ENCODE assay signal across 2 cellular contexts in the genomic region with DNA sequence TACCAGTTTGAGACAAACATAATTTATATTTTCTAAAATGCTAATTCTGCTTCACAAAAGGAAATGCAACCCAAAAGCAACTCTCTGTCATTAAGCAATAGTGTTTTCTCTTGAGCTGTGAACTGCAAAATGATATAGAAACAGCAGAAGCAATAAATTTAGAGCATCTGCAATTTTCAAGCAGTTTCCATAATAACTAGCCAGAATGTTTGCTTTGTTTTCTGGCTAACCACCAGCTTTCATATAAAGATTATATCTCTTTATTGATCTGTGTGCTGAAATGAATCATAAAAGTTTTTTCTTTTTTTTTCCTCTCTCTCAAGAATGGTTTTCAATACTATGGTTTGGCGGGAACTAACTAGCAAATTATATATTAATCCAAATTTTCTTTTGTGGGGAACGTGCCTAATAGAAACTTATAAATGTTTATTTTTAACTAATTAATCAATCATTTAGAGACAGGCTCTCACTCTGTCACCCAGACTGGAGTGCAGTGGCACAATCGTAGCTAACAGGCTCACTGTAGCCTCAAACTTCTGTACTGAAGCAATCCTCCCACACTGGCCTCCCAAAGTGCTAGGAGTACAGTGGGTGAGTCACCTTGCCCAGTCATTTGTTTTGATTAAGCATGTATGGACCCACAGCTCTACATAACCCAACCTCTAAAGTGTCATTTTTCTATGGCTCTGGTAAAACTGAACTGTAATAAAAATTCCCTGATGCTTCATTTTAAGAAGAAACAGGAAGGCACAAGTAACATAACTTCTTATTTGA.
TF ChIP-seq lines count a peak whose summit lies in the region.

No MANE protein-coding gene starts in this region.

TF ChIP-seq in SK-N-SH, 30 proteins besides CTCF, POLR2A, EP300 and RAD21 (continued from another document):
- no peak for TF ChIP-seq GABPA (IDR thresholded peaks at IDR 0.05; ENCODE audit: low read depth)

TF ChIP-seq in SK-N-SH treated with all-trans-retinoic acid at 6 μM for 48 hours, 23 proteins besides CTCF, POLR2A, EP300 and RAD21:
- TF ChIP-seq, protein P1, sequence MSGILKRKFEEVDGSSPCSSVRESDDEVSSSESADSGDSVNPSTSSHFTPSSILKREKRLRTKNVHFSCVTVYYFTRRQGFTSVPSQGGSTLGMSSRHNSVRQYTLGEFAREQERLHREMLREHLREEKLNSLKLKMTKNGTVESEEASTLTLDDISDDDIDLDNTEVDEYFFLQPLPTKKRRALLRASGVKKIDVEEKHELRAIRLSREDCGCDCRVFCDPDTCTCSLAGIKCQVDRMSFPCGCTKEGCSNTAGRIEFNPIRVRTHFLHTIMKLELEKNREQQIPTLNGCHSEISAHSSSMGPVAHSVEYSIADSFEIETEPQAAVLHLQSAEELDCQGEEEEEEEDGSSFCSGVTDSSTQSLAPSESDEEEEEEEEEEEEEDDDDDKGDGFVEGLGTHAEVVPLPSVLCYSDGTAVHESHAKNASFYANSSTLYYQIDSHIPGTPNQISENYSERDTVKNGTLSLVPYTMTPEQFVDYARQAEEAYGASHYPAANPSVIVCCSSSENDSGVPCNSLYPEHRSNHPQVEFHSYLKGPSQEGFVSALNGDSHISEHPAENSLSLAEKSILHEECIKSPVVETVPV (CRISPR knock-in tag; IDR thresholded peaks at IDR 0.05): no peak
- TF ChIP-seq ARNTL (CRISPR knock-in tag; IDR thresholded peaks at IDR 0.05; ENCODE audit: borderline replicate concordance, low read depth): no peak
- no peak for TF ChIP-seq BACH2 (CRISPR knock-in tag; IDR thresholded peaks at IDR 0.05; ENCODE audit: borderline replicate concordance)
- no peak for TF ChIP-seq ZFP3 (CRISPR knock-in tag; IDR thresholded peaks at IDR 0.05)
- TF ChIP-seq ZFP30 (CRISPR knock-in tag; IDR thresholded peaks at IDR 0.05): no peak
- no peak for TF ChIP-seq ESRRG (CRISPR knock-in tag; IDR thresholded peaks at IDR 0.05)
- TF ChIP-seq RARB (CRISPR knock-in tag; IDR thresholded peaks at IDR 0.05): no peak
- TF ChIP-seq, protein P2, sequence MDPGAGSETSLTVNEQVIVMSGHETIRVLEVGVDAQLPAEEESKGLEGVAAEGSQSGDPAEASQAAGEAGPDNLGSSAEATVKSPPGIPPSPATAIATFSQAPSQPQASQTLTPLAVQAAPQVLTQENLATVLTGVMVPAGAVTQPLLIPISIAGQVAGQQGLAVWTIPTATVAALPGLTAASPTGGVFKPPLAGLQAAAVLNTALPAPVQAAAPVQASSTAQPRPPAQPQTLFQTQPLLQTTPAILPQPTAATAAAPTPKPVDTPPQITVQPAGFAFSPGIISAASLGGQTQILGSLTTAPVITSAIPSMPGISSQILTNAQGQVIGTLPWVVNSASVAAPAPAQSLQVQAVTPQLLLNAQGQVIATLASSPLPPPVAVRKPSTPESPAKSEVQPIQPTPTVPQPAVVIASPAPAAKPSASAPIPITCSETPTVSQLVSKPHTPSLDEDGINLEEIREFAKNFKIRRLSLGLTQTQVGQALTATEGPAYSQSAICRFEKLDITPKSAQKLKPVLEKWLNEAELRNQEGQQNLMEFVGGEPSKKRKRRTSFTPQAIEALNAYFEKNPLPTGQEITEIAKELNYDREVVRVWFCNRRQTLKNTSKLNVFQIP (CRISPR knock-in tag; IDR thresholded peaks at IDR 0.05; ENCODE audit: borderline replicate concordance, low read depth): no peak
- TF ChIP-seq, protein P3, sequence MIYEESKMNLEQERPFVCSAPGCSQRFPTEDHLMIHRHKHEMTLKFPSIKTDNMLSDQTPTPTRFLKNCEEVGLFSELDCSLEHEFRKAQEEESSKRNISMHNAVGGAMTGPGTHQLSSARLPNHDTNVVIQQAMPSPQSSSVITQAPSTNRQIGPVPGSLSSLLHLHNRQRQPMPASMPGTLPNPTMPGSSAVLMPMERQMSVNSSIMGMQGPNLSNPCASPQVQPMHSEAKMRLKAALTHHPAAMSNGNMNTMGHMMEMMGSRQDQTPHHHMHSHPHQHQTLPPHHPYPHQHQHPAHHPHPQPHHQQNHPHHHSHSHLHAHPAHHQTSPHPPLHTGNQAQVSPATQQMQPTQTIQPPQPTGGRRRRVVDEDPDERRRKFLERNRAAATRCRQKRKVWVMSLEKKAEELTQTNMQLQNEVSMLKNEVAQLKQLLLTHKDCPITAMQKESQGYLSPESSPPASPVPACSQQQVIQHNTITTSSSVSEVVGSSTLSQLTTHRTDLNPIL (CRISPR knock-in tag; IDR thresholded peaks at IDR 0.05; ENCODE audit: low read depth): no peak
- TF ChIP-seq, protein P4, sequence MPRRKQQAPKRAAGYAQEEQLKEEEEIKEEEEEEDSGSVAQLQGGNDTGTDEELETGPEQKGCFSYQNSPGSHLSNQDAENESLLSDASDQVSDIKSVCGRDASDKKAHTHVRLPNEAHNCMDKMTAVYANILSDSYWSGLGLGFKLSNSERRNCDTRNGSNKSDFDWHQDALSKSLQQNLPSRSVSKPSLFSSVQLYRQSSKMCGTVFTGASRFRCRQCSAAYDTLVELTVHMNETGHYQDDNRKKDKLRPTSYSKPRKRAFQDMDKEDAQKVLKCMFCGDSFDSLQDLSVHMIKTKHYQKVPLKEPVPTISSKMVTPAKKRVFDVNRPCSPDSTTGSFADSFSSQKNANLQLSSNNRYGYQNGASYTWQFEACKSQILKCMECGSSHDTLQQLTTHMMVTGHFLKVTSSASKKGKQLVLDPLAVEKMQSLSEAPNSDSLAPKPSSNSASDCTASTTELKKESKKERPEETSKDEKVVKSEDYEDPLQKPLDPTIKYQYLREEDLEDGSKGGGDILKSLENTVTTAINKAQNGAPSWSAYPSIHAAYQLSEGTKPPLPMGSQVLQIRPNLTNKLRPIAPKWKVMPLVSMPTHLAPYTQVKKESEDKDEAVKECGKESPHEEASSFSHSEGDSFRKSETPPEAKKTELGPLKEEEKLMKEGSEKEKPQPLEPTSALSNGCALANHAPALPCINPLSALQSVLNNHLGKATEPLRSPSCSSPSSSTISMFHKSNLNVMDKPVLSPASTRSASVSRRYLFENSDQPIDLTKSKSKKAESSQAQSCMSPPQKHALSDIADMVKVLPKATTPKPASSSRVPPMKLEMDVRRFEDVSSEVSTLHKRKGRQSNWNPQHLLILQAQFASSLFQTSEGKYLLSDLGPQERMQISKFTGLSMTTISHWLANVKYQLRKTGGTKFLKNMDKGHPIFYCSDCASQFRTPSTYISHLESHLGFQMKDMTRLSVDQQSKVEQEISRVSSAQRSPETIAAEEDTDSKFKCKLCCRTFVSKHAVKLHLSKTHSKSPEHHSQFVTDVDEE (CRISPR knock-in tag; IDR thresholded peaks at IDR 0.05): no peak
- TF ChIP-seq CSDC2 (CRISPR knock-in tag; IDR thresholded peaks at IDR 0.05): no peak
- TF ChIP-seq ZC3H10 (CRISPR knock-in tag; IDR thresholded peaks at IDR 0.05): no peak
- TF ChIP-seq SNAI2 (CRISPR knock-in tag; IDR thresholded peaks at IDR 0.05): no peak
- no peak for TF ChIP-seq ISL1 (CRISPR knock-in tag; IDR thresholded peaks at IDR 0.05)
- TF ChIP-seq, protein P5, sequence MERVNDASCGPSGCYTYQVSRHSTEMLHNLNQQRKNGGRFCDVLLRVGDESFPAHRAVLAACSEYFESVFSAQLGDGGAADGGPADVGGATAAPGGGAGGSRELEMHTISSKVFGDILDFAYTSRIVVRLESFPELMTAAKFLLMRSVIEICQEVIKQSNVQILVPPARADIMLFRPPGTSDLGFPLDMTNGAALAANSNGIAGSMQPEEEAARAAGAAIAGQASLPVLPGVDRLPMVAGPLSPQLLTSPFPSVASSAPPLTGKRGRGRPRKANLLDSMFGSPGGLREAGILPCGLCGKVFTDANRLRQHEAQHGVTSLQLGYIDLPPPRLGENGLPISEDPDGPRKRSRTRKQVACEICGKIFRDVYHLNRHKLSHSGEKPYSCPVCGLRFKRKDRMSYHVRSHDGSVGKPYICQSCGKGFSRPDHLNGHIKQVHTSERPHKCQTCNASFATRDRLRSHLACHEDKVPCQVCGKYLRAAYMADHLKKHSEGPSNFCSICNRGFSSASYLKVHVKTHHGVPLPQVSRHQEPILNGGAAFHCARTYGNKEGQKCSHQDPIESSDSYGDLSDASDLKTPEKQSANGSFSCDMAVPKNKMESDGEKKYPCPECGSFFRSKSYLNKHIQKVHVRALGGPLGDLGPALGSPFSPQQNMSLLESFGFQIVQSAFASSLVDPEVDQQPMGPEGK (CRISPR knock-in tag; IDR thresholded peaks at IDR 0.05; ENCODE audit: borderline replicate concordance): no peak
- TF ChIP-seq ZNF8 (CRISPR knock-in tag; IDR thresholded peaks at IDR 0.05): no peak
- no peak for TF ChIP-seq ZNF70 (CRISPR knock-in tag; IDR thresholded peaks at IDR 0.05)
- no peak for TF ChIP-seq TOX (CRISPR knock-in tag; IDR thresholded peaks at IDR 0.05; ENCODE audit: borderline replicate concordance)
- no peak for TF ChIP-seq ZNF565 (CRISPR knock-in tag; conservative IDR thresholded peaks at IDR 0.05; ENCODE audit: low read depth)
